17 cellular contexts compared by ENCODE assay signal in genomic region chr7:34090796-34091195, GRCh38.
"Had no signal": no experiment of that assay in that cellular context is flagged by ENCODE, and none has a peak within 500 bp of the region (broad histone marks: within the 10 kb centered on the region; RNA-seq: fewer than 3 reads in every experiment).

No MANE protein-coding gene starts in this region.

- H3K4me1 ChIP-seq: body of pancreas, foreskin keratinocyte had no signal

- DNase-seq: activated CD4-positive, CD25-positive, alpha-beta regulatory T cell; activated CD4-positive, CD25-positive, alpha-beta regulatory T cell treated with anti-CD3 and anti-CD28 coated beads, Interleukin-2, amount 50 U/mL, for 72 hours; activated CD8-positive, alpha-beta memory T cell treated with anti-CD3 and anti-CD28 coated beads, Interleukin-2, amount 10 ng/mL, durations not matched to agents 7 days and 5 days; activated CD8-positive, alpha-beta memory T cell treated with anti-CD3 and anti-CD28 coated beads, Interleukin-2, amount 50 U/mL, for 4 hours; activated CD8-positive, alpha-beta T cell treated with anti-CD3 and anti-CD28 coated beads, Interleukin-2, amount 10 ng/mL, durations not matched to agents 7 days and 5 days; activated effector memory CD4-positive, alpha-beta T cell treated with anti-CD3 and anti-CD28 coated beads, Interleukin-2, amount 50 U/mL, for 16 hours; activated naive CD8-positive, alpha-beta T cell treated with anti-CD3 and anti-CD28 coated beads for 36 hours; activated naive CD8-positive, alpha-beta T cell treated with anti-CD3 and anti-CD28 coated beads, Interleukin-2, amount 50 U/mL, for 24 hours; activated T-cell treated with anti-CD3 and anti-CD28 coated beads, Interleukin-2, amount 50 U/mL, for 1 hour; anterior cingulate cortex; effector memory CD4-positive, alpha-beta T cell; heart left ventricle had no signal

- H3K9me3 ChIP-seq: body of pancreas, gastrocnemius medialis had no signal

- H3K4me3 ChIP-seq: body of pancreas, coronary artery, dorsolateral prefrontal cortex, gastrocnemius medialis, heart left ventricle had no signal

- ATAC-seq: activated CD8-positive, alpha-beta memory T cell treated with anti-CD3 and anti-CD28 coated beads, Interleukin-2, amount 10 ng/mL, durations not matched to agents 7 days and 5 days; activated CD8-positive, alpha-beta T cell treated with anti-CD3 and anti-CD28 coated beads, Interleukin-2, amount 10 ng/mL, durations not matched to agents 7 days and 5 days; activated naive CD8-positive, alpha-beta T cell treated with anti-CD3 and anti-CD28 coated beads, Interleukin-2, amount 50 U/mL, for 24 hours; body of pancreas; heart left ventricle had no signal

- H3K36me3 ChIP-seq: gastrocnemius medialis, heart left ventricle had no signal

- H3K27ac ChIP-seq: body of pancreas, coronary artery, foreskin keratinocyte, gastrocnemius medialis, heart left ventricle had no signal

- H3K27me3 ChIP-seq: body of pancreas, dorsolateral prefrontal cortex, gastrocnemius medialis, heart left ventricle had no signal
